Comparison of ENCODE assay signal across 13 cellular contexts in the genomic region with DNA sequence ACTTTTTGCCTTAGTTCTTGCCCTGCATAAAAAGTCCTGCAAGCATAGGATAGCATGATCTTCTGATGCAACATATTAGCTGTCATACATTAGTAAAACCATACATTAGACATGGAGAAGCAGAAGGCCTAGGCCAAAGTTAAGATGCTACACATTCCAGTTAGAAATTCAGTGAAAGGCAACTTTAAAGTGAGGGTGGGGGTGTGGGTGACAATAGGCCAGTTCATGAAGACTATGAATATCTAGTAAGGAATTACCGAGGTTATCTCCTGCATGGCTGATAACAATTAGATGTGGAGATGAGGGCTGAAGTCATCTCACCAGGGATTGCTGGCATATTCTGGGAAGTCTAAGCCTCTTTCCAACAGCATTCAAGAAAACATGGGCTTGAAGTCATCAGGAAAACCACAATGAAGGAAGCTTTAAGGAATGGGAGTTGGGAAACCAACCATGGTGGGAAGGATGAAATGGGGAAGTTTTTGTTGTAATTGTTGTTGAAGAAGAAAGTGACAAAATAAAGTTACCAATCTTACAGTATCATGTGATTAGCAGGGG.
DNase-seq lines count a peak whose midpoint lies in the region; ATAC-seq and TF ChIP-seq lines count a peak whose summit lies in the region.
"Had no signal": no experiment of that assay in that cellular context is flagged by ENCODE, and none has a peak within 500 bp of the region (broad histone marks: within the 10 kb centered on the region; RNA-seq: fewer than 3 reads in every experiment).

No MANE protein-coding gene starts in this region.

- no peaks in the 10 kb centered on the region for H3K27me3 ChIP-seq in CD8-positive, alpha-beta T cell (ENCODE audit: insufficient read depth, low read length)
- H3K27me3 ChIP-seq in MG63 = no peaks in the 10 kb centered on the region

- H3K9me3 Mint-ChIP-seq in CD8-positive, alpha-beta T cell = no peaks in the 10 kb centered on the region
- H3K9me3 Mint-ChIP-seq: effector memory CD8-positive, alpha-beta T cell had no signal

- no peak overlapping the region for H3K4me3 ChIP-seq in CD8-positive, alpha-beta T cell (ENCODE audit: low read depth, low read length)
- H3K4me3 ChIP-seq in foreskin fibroblast (ENCODE audit: low read depth in 1 of 2, low read length in 2 of 2) (no peak overlapping the region), skeletal muscle cell (ENCODE audit: low read depth, low read length) (no peak overlapping the region), MG63 (no peak overlapping the region)

- H3K4me1 ChIP-seq in CD8-positive, alpha-beta T cell (ENCODE audit: insufficient read depth, low read length) = peaks cover 6% of the 10 kb centered on the region

- CTCF ChIA-PET in CD8-positive, alpha-beta T cell (lab: Charles Lee) = no interaction called here

- no peak overlapping the region for H3K27ac ChIP-seq in CD8-positive, alpha-beta T cell (ENCODE audit: low read depth, low read length)

- H3K27me3 Mint-ChIP-seq in CD8-positive, alpha-beta T cell (ENCODE audit: low read depth) = no peaks in the 10 kb centered on the region
- H3K27me3 Mint-ChIP-seq: effector memory CD8-positive, alpha-beta T cell had no signal

- peaks cover 56% of the 10 kb centered on the region for H3K4me1 Mint-ChIP-seq in CD8-positive, alpha-beta T cell (ENCODE audit: low read depth)

- no peak overlapping the region for H3K4me3 Mint-ChIP-seq in CD8-positive, alpha-beta T cell
- H3K4me3 Mint-ChIP-seq: effector memory CD8-positive, alpha-beta T cell had no signal

- TF ChIP-seq CTCF in CD8-positive, alpha-beta T cell (IDR thresholded peaks at IDR 0.05) = no peak
- no peak for TF ChIP-seq CTCF in foreskin fibroblast (IDR thresholded peaks at IDR 0.05; ENCODE audit: low read depth, low read length)

- peak overlapping the region; percentile 63 for H3K27ac Mint-ChIP-seq in CD8-positive, alpha-beta T cell

- intact Hi-C loops in CD8-positive, alpha-beta T cell (cut with DNase I, micrococcal nuclease) = no loop called here

- no peak for ATAC-seq in CD8-positive, alpha-beta T cell
- ATAC-seq in GM19397 (IDR thresholded peaks at IDR 0.05; ENCODE audit: unreplicated experiment) (no peak), GM19324 (IDR thresholded peaks at IDR 0.05; ENCODE audit: low FRiP score, unreplicated experiment) (no peak), GM21717 (IDR thresholded peaks at IDR 0.05; ENCODE audit: unreplicated experiment) (no peak)
- ATAC-seq: effector memory CD8-positive, alpha-beta T cell had no signal

- H3K36me3 ChIP-seq in CD8-positive, alpha-beta T cell (ENCODE audit: insufficient read depth, low read length) = peaks cover 20% of the 10 kb centered on the region
- H3K36me3 ChIP-seq in MG63 = no peaks in the 10 kb centered on the region

- DNase-seq in CD8-positive, alpha-beta T cell = no peak
- peak; percentile 88 for DNase-seq in NCI-H226
- peak; percentile 60 to 78 for DNase-seq in foreskin fibroblast
- peak; percentile 79 for DNase-seq in skeletal muscle cell (ENCODE audit: low read depth)
- no peak for DNase-seq in MG63
- DNase-seq: activated naive CD4-positive, alpha-beta T cell treated with Interleukin-2 at 50 U/mL for 16 hours; DMS79 treated with DMSO at 0.1 percent for 48 hours; effector memory CD8-positive, alpha-beta T cell; NCI-H1417 treated with DMSO at 0.1 percent for 48 hours; NCI-H69 had no signal

- no peaks in the 10 kb centered on the region for H3K9me3 ChIP-seq in CD8-positive, alpha-beta T cell (ENCODE audit: low read length)
- no peaks in the 10 kb centered on the region for H3K9me3 ChIP-seq in MG63

- POLR2A ChIA-PET in CD8-positive, alpha-beta T cell (lab: Charles Lee) = interaction anchor here (0.9 kb wide), 1 partner anchor 222 kb away, joined by 3 read pairs; no protein-coding TSS in a partner anchor

- peaks cover 72% of the 10 kb centered on the region for H3K36me3 Mint-ChIP-seq in CD8-positive, alpha-beta T cell

Comparison
In these comparisons a context has a peak if more than half of its experiments do, and no peak if none do; other contexts are left out.
1. DNase-seq: peak in NCI-H226 (single experiment), foreskin fibroblast (2 of 2) and skeletal muscle cell (single experiment); none in CD8-positive, alpha-beta T cell (0 of 7) and MG63 (single experiment).